In the genomic region with DNA sequence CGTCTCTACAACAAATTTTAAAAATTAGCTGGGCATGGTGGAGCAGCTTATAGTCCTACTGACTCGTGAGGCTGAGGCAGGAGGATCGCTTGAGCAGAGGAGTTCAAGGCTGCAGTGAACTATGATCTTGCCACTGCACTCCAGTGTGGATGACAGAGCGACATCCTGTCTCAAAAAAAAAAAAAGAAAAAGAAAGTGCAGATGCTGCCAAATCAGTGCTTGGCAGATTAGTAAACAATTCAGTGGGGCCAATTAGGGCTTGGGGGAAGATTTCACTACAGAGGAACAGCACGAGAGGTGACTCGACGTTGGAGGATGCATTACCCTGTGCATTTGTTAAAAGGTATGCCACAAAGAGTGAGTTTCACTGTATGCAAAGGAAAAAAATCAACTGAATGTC, we compare ENCODE assay signal across 23 cellular contexts. TPM values are rescaled to one million over a fixed set of nuclear protein-coding genes. Genes with fewer than 3 reads are reported as not detected.
DNase-seq lines count a peak whose midpoint lies in the region; FAIRE-seq and TF ChIP-seq lines count a peak whose summit lies in the region.
"Had no signal": no experiment of that assay in that cellular context is flagged by ENCODE, and none has a peak within 500 bp of the region (broad histone marks: within the 10 kb centered on the region; RNA-seq: fewer than 3 reads in every experiment).

No MANE protein-coding gene starts in this region.

- H3K36me3 ChIP-seq in mammary epithelial cell (ENCODE audit: insufficient read depth, low read length): no peaks in the 10 kb centered on the region
- H3K36me3 ChIP-seq: adrenal gland, left ventricle myocardium inferior, thyroid gland had no signal

- dilution Hi-C loops in mammary epithelial cell (cut with HindIII; ENCODE audit: low sequenced_read_pairs): no loop called here

- H3K4me3 ChIP-seq in epithelial cell of esophagus (ENCODE audit: low read length) (no peak overlapping the region), mammary epithelial cell (replicated peaks in 1 of 3; ENCODE audit: insufficient read depth in 1 of 3, low read depth in 2 of 3, low read length in 3 of 3) (no peak overlapping the region)
- H3K4me3 ChIP-seq: adrenal gland, left ventricle myocardium inferior, psoas muscle, thyroid gland had no signal

- no peak overlapping the region for H3K4me2 ChIP-seq in mammary epithelial cell (ENCODE audit: insufficient read depth, low read depth, low read length)

- 80% methylated on average over 6 of the region's 7 CpGs for WGBS in mammary epithelial cell (ENCODE audit: low coverage, missing lambda C conversion rate)

- CTCF ChIA-PET in mammary epithelial cell (lab: Charles Lee; ENCODE audit: low non-redundant PET): interaction anchor here (0.7 kb wide), 1 partner anchor 79 kb away, joined by 10 read pairs; no protein-coding TSS in a partner anchor

- intact Hi-C loops in mammary epithelial cell (cut with micrococcal nuclease): no loop called here

- no peaks in the 10 kb centered on the region for H3K4me1 ChIP-seq in mammary epithelial cell (ENCODE audit: insufficient read depth, low read length)
- H3K4me1 ChIP-seq: adrenal gland, left ventricle myocardium inferior, psoas muscle, thyroid gland had no signal

- FAIRE-seq in GM19239 (lab: Jason Lieb, UNC): no peak
- FAIRE-seq: endothelial cell of umbilical vein, small intestine had no signal

- no peak overlapping the region for H2AFZ ChIP-seq in mammary epithelial cell (ENCODE audit: low read depth, low read length)

- H3K27me3 ChIP-seq in mammary epithelial cell (ENCODE audit: insufficient read depth, low read length): no peaks in the 10 kb centered on the region
- H3K27me3 ChIP-seq: thyroid gland had no signal

- H3K79me2 ChIP-seq in mammary epithelial cell (ENCODE audit: insufficient read depth, low read length): no peaks in the 10 kb centered on the region

- in situ Hi-C loops in mammary epithelial cell (cut with MboI; ENCODE audit: low sequenced_read_pairs in 2 of 2): no loop called here

- H3K9ac ChIP-seq in mammary epithelial cell (ENCODE audit: insufficient read depth, low read length): no peak overlapping the region

- peak; percentile 5 for DNase-seq in A172 (ENCODE audit: low spot score)
- peak; percentile 62 for DNase-seq in EH (ENCODE audit: low read depth)
- DNase-seq in M059J (ENCODE audit: low read depth): peak; percentile 47
- DNase-seq in epithelial cell of esophagus (ENCODE audit: low read depth): peak; percentile 18
- no peak for DNase-seq in NCI-H1092 treated with DMSO at 0.1 percent for 48 hours (lab: John Stamatoyannopoulos, UW)
- no peak for DNase-seq in mammary epithelial cell
- DNase-seq in activated effector memory CD4-positive, alpha-beta T cell treated with Interleukin-2 at 50 U/mL for 16 hours: no peak
- no peak for DNase-seq in GM19239 (ENCODE audit: insufficient read length, low spot score)
- DNase-seq: activated CD4-positive, alpha-beta T cell treated with anti-CD3 and anti-CD28 coated beads, Interleukin-2, amount 10 ng/mL, durations not matched to agents 7 days and 5 days; CD4-positive, alpha-beta T cell; dermis blood vessel endothelial cell; Karpas-422; left ventricle myocardium inferior; NCI-H1436; NCI-H748 treated with DMSO at 0.1 percent for 48 hours; OCI-M1; psoas muscle; SHP77; small intestine; stimulated activated naive CD8-positive, alpha-beta T cell treated with anti-CD3 and anti-CD28 coated beads, Interleukin-15, Interleukin-2, amounts not matched to agents 100 U/mL and 50 U/mL, for 24 hours; thyroid gland had no signal

- TF ChIP-seq CTCF in epithelial cell of esophagus (IDR thresholded peaks at IDR 0.05; ENCODE audit: insufficient read depth, low read depth, low read length, missing control alignments): no peak
- no peak for TF ChIP-seq CTCF in mammary epithelial cell (conservative IDR thresholded peaks at IDR 0.05 in 1 of 2, IDR thresholded peaks at IDR 0.05 in 1 of 2; ENCODE audit: extremely low read depth in 1 of 2, insufficient read depth in 1 of 2, low read depth in 1 of 2, low read length in 2 of 2)

- H3K27ac ChIP-seq in mammary epithelial cell (ENCODE audit: insufficient read depth, low read depth, low read length): no peak overlapping the region
- H3K27ac ChIP-seq: adrenal gland, left ventricle myocardium inferior, psoas muscle, thyroid gland had no signal

- BruUV-seq in mammary epithelial cell (replicated peaks; lab: Mats Ljungman, UMichigan): no TSS peak

- H4K20me1 ChIP-seq in mammary epithelial cell (ENCODE audit: insufficient read depth, low read length): no peaks in the 10 kb centered on the region

- H3K9me3 ChIP-seq in mammary epithelial cell (replicated peaks; ENCODE audit: insufficient read depth, low read length): no peaks in the 10 kb centered on the region
- H3K9me3 ChIP-seq: adrenal gland, left ventricle myocardium inferior, psoas muscle, thyroid gland had no signal

RNA-seq across cellular contexts. Expression of gene GARIN1A, which starts 31.5 kb away (rescaled TPM):
- total RNA-seq in A172 (2014; rRNA removed; shearing (Covaris generic)): not detected in 2 replicates
- total RNA-seq in M059J (2014; rRNA removed; shearing (Covaris generic)): 0.02 and 0.07 TPM in 2 replicates
- 1 to 10 TPM; 1.2 to 2.9 TPM for total RNA-seq in mammary epithelial cell
- 0.18 TPM for polyA plus RNA-seq in mammary epithelial cell
- polyA minus RNA-seq in mammary epithelial cell: not detected

RNA-seq across cellular contexts. Expression of gene CALU, which starts 35.6 kb away (rescaled TPM):
- total RNA-seq in A172 (2014; rRNA removed; shearing (Covaris generic)): 420 and 457 TPM in 2 replicates
- total RNA-seq in M059J (2014; rRNA removed; shearing (Covaris generic)): 571 and 729 TPM in 2 replicates
- total RNA-seq in mammary epithelial cell: 100 to 1,000 TPM; 185 to 232 TPM
- 147 TPM for polyA plus RNA-seq in mammary epithelial cell
- 97.6 TPM for polyA minus RNA-seq in mammary epithelial cell

Comparison
In these comparisons a context has a peak if more than half of its experiments do, and no peak if none do; other contexts are left out.
1. DNase-seq: peak in A172 (single experiment), EH (single experiment), M059J (single experiment) and epithelial cell of esophagus (single experiment); none in NCI-H1092 treated with DMSO at 0.1 percent for 48 hours (single experiment), mammary epithelial cell (single experiment), activated effector memory CD4-positive, alpha-beta T cell treated with Interleukin-2 at 50 U/mL for 16 hours (single experiment) and GM19239 (single experiment).